8 cellular contexts compared by ENCODE assay signal in the genomic region with DNA sequence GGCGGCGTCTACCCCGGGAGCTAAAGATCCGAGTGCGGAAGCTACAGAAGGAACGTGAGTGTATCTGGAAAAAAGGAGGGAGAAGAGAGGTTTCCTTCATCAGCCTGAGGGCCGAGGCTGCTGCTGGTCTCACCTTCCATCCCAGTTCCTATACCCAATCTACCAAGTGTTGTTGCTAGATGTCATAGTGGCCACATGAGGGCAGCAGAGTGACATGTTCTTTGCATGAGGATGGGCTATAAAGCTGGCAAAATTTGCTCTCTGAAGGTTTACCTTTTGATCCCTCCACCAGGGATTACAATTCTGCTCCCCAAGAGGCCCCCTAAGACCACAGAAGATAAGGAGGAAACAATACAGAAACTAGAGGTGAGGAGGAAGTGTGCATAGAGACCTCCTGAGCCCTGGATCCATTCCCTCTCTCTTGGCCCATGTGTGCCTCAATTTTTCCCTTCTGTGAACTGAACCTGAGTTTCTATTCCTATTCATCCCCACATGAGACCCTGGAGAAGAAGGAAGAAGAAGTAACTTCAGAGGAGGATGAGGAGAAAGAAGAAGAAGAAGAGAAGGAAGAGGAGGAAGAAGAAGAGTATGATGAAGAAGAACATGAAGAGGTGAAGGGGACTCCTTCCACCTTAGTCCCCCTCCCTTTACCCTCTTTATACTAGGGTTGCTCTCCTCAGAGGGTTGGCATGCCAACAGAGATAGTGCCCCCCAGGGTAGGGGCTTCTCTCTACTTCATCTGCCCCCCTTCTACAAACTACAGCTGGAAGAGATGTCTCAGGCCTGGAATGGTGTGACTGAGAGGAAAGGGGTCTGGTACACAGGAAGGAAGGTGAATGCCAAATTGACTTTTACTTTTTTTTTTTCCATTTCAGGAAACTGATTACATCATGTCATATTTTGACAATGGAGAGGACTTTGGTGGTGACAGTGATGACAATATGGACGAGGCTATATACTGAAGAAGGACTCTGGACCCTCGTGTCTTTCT. TPM values are rescaled to one million over a fixed set of nuclear protein-coding genes. Genes with fewer than 3 reads are reported as not detected.
A peak's percentile ranks its signal among the peaks of the same experiment; 100 is the strongest.
DNase-seq lines count a peak whose midpoint lies in the region; ATAC-seq, FAIRE-seq and TF ChIP-seq lines count a peak whose summit lies in the region.

No MANE protein-coding gene starts in this region.

- no peaks in the 10 kb centered on the region for H3K36me3 Mint-ChIP-seq in activated CD8-positive, alpha-beta T cell treated with anti-CD3 and anti-CD28 coated beads for 36 hours (ENCODE audit: low read depth)
- H3K36me3 Mint-ChIP-seq in memory B cell, result peaks cover 7% of the 10 kb centered on the region

- H3K79me1 ChIP-seq in H1 (ENCODE audit: low read depth, low read length), result no peaks in the 10 kb centered on the region

- peak overlapping the region in 1 of 4 experiments; percentile 41; a peak in 1 of 8 replicates for H3K4me3 ChIP-seq in H1 (ENCODE audit: extremely low read depth in 1 of 4, insufficient read depth in 2 of 4, low read depth in 3 of 4, low read length in 4 of 4)

- H4K8ac ChIP-seq in H1 (ENCODE audit: extremely low read depth, insufficient read depth, low read length), result no peak overlapping the region

- H3K4me3 Mint-ChIP-seq in activated CD8-positive, alpha-beta T cell treated with anti-CD3 and anti-CD28 coated beads for 36 hours, result no peak overlapping the region
- no peak overlapping the region for H3K4me3 Mint-ChIP-seq in memory B cell

- H3K9me3 ChIP-seq in H1 (ENCODE audit: insufficient read depth in 2 of 2, low read depth in 1 of 2, low read length in 1 of 2), result no peaks in the 10 kb centered on the region

- H4K91ac ChIP-seq in H1 (replicated peaks; ENCODE audit: insufficient read length, low read length), result peak overlapping the region; percentile 26

- no peak for TF ChIP-seq POLR2A in H1 (IDR thresholded peaks at IDR 0.05; ENCODE audit: control extremely low read depth in 1 of 2, low read depth in 2 of 2, low read length in 2 of 2)

- no peak overlapping the region for H3K27ac ChIP-seq in H1 (ENCODE audit: low read depth, low read length)

- no peak overlapping the region for H4K5ac ChIP-seq in H1 (ENCODE audit: insufficient read length, low read depth, low read length)

- WGBS in H1 (ENCODE audit: extremely low coverage in 1 of 2, insufficient coverage in 1 of 2, insufficient read length in 1 of 2, insufficient replicate concordance in 2 of 2, low coverage in 1 of 2, low lambda C conversion rate in 2 of 2, missing lambda C conversion rate in 1 of 2), 2 experiments, result 18% methylated on average over 9 of the region's 9 CpGs; no CpG with 5 or more reads in 1 of the 2 experiments

- no peak overlapping the region for H3K9ac ChIP-seq in H1 (replicated peaks in 1 of 4; ENCODE audit: extremely low read depth in 1 of 4, low read depth in 3 of 4, low read length in 3 of 4)

- no peak overlapping the region for H3K27ac Mint-ChIP-seq in activated CD8-positive, alpha-beta T cell treated with anti-CD3 and anti-CD28 coated beads for 36 hours
- no peak overlapping the region for H3K27ac Mint-ChIP-seq in memory B cell

- peak overlapping the region in 1 of 2 experiments; percentile 62 for H3K4me2 ChIP-seq in H1 (ENCODE audit: insufficient read depth in 1 of 2, low read depth in 2 of 2, low read length in 2 of 2)

- FAIRE-seq in D721Med (lab: Jason Lieb, UNC) (peak; percentile 6), H1 (lab: Jason Lieb, UNC) (peak; percentile 89)

- DNase-seq in D721Med (ENCODE audit: insufficient read length, low spot score) (peak; percentile 90), HT1080 (ENCODE audit: low read depth) (peak; percentile 83), NCI-H82 treated with DMSO at 0.1 percent for 48 hours (lab: John Stamatoyannopoulos, UW; ENCODE audit: unreplicated experiment) (peak; percentile 75), H1 (ENCODE audit: low read depth in 1 of 2, low spot score in 2 of 2) (peak in 1 of 2 experiments; percentile 73), memory B cell (ENCODE audit: low spot score in 2 of 2) (peak; percentile 59 to 67)
- DNase-seq in activated CD8-positive, alpha-beta T cell treated with anti-CD3 and anti-CD28 coated beads for 36 hours, result peak; percentile 90
- DNase-seq in stimulated activated CD8-positive, alpha-beta memory T cell treated with anti-CD3 and anti-CD28 coated beads, Interleukin-7, amount 100 ng/mL, for 4 hours (ENCODE audit: low read depth in 2 of 2), result peak; percentile 58 to 68

- no peak overlapping the region for H3K4ac ChIP-seq in H1 (replicated peaks; ENCODE audit: insufficient read length, low read depth, low read length)

- intact Hi-C loops in activated CD8-positive, alpha-beta T cell treated with anti-CD3 and anti-CD28 coated beads for 36 hours (cut with micrococcal nuclease), result loop anchor here (1.0 to 2.0 kb wide), 2 partner anchors 15 to 30 kb away; no protein-coding TSS in a partner anchor

- no peak overlapping the region for H2BK120ac ChIP-seq in H1 (replicated peaks; ENCODE audit: low read depth, low read length)

- H3K27me3 ChIP-seq in H1 (replicated peaks in 1 of 4; ENCODE audit: control insufficient read depth in 3 of 4, extremely low read depth in 1 of 4, insufficient read depth in 3 of 4, low read length in 3 of 4), result no peaks in the 10 kb centered on the region

- H2AFZ ChIP-seq in H1 (ENCODE audit: low read length), result 0 out of 2 replicates have a peak overlapping the region, but pooled peaks have one; percentile 8

- TF ChIP-seq RAD21 in H1 (IDR thresholded peaks at IDR 0.05 in 1 of 2, conservative IDR thresholded peaks at IDR 0.05 in 1 of 2; ENCODE audit: low read depth in 2 of 2, low read length in 2 of 2), result peak; percentile 94 to 98

- peak; percentile 99 for TF ChIP-seq CTCF in D721Med (IDR thresholded peaks at IDR 0.05; ENCODE audit: insufficient read depth, missing control alignments)
- peak; percentile 82 for TF ChIP-seq CTCF in activated CD8-positive, alpha-beta T cell treated with anti-CD3 and anti-CD28 coated beads for 36 hours (IDR thresholded peaks at IDR 0.05)
- peak; percentile 44 to 90 (median 89) for TF ChIP-seq CTCF in H1 (IDR thresholded peaks at IDR 0.05; ENCODE audit: control extremely low read depth in 1 of 3, insufficient read depth in 1 of 3, low read depth in 1 of 3, low read length in 3 of 3)

- H2BK20ac ChIP-seq in H1 (ENCODE audit: low read length), result peak overlapping the region; percentile 84; the same call in 1 of the 2 replicates

- H3K23ac ChIP-seq in H1 (ENCODE audit: insufficient read length), result no peak overlapping the region

- H3K4me1 ChIP-seq in H1 (replicated peaks in 1 of 4; ENCODE audit: control insufficient read depth in 3 of 4, insufficient read depth in 4 of 4, low read length in 3 of 4), result peaks cover 4 to 18% (median 13%) of the 10 kb centered on the region in 4 experiments; a peak in 5 of 7 replicates

- H2BK15ac ChIP-seq in H1 (ENCODE audit: low read length), result peak overlapping the region; percentile 47; the same call in 1 of the 2 replicates

- no peak overlapping the region for H2AK5ac ChIP-seq in H1 (ENCODE audit: low read depth, low read length)

- H3K4me1 Mint-ChIP-seq in activated CD8-positive, alpha-beta T cell treated with anti-CD3 and anti-CD28 coated beads for 36 hours (ENCODE audit: low read depth), result peaks cover 37% of the 10 kb centered on the region
- peaks cover 35% of the 10 kb centered on the region for H3K4me1 Mint-ChIP-seq in memory B cell

- no peaks in the 10 kb centered on the region for H3K27me3 Mint-ChIP-seq in activated CD8-positive, alpha-beta T cell treated with anti-CD3 and anti-CD28 coated beads for 36 hours
- no peaks in the 10 kb centered on the region for H3K27me3 Mint-ChIP-seq in memory B cell

- no peaks in the 10 kb centered on the region for H4K20me1 ChIP-seq in H1 (replicated peaks in 1 of 2; ENCODE audit: control insufficient read depth in 1 of 2, insufficient read depth in 2 of 2, low read length in 2 of 2)

- H3K36me3 ChIP-seq in H1 (ENCODE audit: control insufficient read depth in 2 of 4, insufficient read depth in 4 of 4, low read length in 3 of 4), result no peaks in the 10 kb centered on the region

- ATAC-seq in activated CD8-positive, alpha-beta T cell treated with anti-CD3 and anti-CD28 coated beads for 36 hours, result peak; percentile 40
- ATAC-seq in memory B cell (ENCODE audit: low read depth), result peak; percentile 30
- ATAC-seq in HG03457 (IDR thresholded peaks at IDR 0.05; ENCODE audit: unreplicated experiment), result no peak

- no peaks in the 10 kb centered on the region for H3K79me2 ChIP-seq in H1 (ENCODE audit: control insufficient read depth in 1 of 2, insufficient read depth in 2 of 2, low read length in 2 of 2)

- CTCF ChIA-PET in activated CD8-positive, alpha-beta T cell treated with anti-CD3 and anti-CD28 coated beads for 36 hours (lab: Charles Lee), result interaction anchor here (0.6 to 8.7 kb wide), 31 partner anchors 12 to 152 kb away, joined by 3 to 247 read pairs (median 5); a partner anchor contains a TSS
- CTCF ChIA-PET in H1 (lab: Charles Lee; ENCODE audit: partially characterized antibody), result interaction anchor here (0.6 to 8.7 kb wide), 28 partner anchors 9 to 268 kb away, joined by 3 to 152 read pairs (median 6); a partner anchor contains a TSS

- H2BK12ac ChIP-seq in H1 (ENCODE audit: low read depth, low read length), result peak overlapping the region; percentile 20; the same call in 1 of the 2 replicates

- no peak overlapping the region for H3K56ac ChIP-seq in H1 (replicated peaks; ENCODE audit: insufficient read length, low read depth, low read length)

- no peaks in the 10 kb centered on the region for H3K9me3 Mint-ChIP-seq in activated CD8-positive, alpha-beta T cell treated with anti-CD3 and anti-CD28 coated beads for 36 hours
- H3K9me3 Mint-ChIP-seq in memory B cell, result no peaks in the 10 kb centered on the region

- POLR2A ChIA-PET in activated CD8-positive, alpha-beta T cell treated with anti-CD3 and anti-CD28 coated beads for 36 hours (lab: Charles Lee), result interaction anchor here (0.6 to 14.1 kb wide), 22 partner anchors 10 to 154 kb away, joined by 3 to 446 read pairs (median 5); a partner anchor contains a TSS
- POLR2A ChIA-PET in H1 (lab: Charles Lee; ENCODE audit: partially characterized antibody), result interaction anchor here (0.6 to 13.7 kb wide), 18 partner anchors 9 to 74 kb away, joined by 3 to 218 read pairs (median 4); a partner anchor contains a TSS

- H3K23me2 ChIP-seq in H1 (ENCODE audit: low read depth, low read length), result peaks cover 3% of the 10 kb centered on the region; the same call in 1 of the 2 replicates

- peak overlapping the region; percentile 12; the same call in 1 of the 2 replicates for H2BK5ac ChIP-seq in H1 (ENCODE audit: low read depth, low read length)

- H3K18ac ChIP-seq in H1 (ENCODE audit: extremely low read depth, low read length), result peak overlapping the region; percentile 53; the same call in 1 of the 2 replicates

- H3K14ac ChIP-seq in H1 (ENCODE audit: insufficient read length), result no peak overlapping the region

- no peak for TF ChIP-seq EP300 in H1 (IDR thresholded peaks at IDR 0.05; ENCODE audit: borderline replicate concordance in 1 of 2, low read depth in 2 of 2, low read length in 2 of 2)

RNA-seq across cellular contexts. Expression of a gene that starts 13.3 kb away (rescaled TPM):
- total RNA-seq in HT1080 (2014; rRNA removed; shearing (Covaris generic)), result 6.6 and 8.3 TPM in 2 replicates
- polyA plus RNA-seq in HT1080 (2015; cell fraction: cytosol; rRNA removed), result 11.9 and 12.1 TPM in 2 replicates
- 4.8 and 6.5 TPM in 2 replicates for polyA plus RNA-seq in HT1080 (2015; cell fraction: nucleus; rRNA removed)
- total RNA-seq in activated CD8-positive, alpha-beta T cell treated with anti-CD3 and anti-CD28 coated beads for 36 hours, result 10 to 100 TPM; 22.3 to 23.3 TPM
- 2.3 and 3.1 TPM in 2 replicates for total RNA-seq in H1 (2021; fragmentation: NEBNext Ultra II Directional; extraction: Animal tissue kit (Norgen Biotek cat#: 25700))
- polyA plus RNA-seq in H1 (2011; rRNA removed), result 3.5 and 3.9 TPM in 2 replicates
- polyA plus RNA-seq in H1 (2011; cell fraction: cytosol; rRNA removed), result 5.2 TPM
- 3.2 TPM for polyA plus RNA-seq in H1 (2011; cell fraction: nucleus; rRNA removed)
- 4.7 to 7.1 TPM (median 5.3 TPM) in 4 replicates for polyA plus RNA-seq in H1 (2012, experiment 1 of 2)
- 1.7 TPM for polyA plus RNA-seq in H1 (2012, experiment 2 of 2)
- 4.5 TPM for polyA plus RNA-seq in H1 (2013, experiment 1 of 2)
- 4.8 TPM for polyA plus RNA-seq in H1 (2013, experiment 2 of 2)
- polyA minus RNA-seq in H1 (2011; rRNA and poly(A)+ RNA removed), result 1.5 and 1.6 TPM in 2 replicates
- 1.5 TPM for polyA minus RNA-seq in H1 (2011; cell fraction: cytosol; rRNA and poly(A)+ RNA removed)
- 2.0 TPM for polyA minus RNA-seq in H1 (2011; cell fraction: nucleus; rRNA and poly(A)+ RNA removed)

RNA-seq across cellular contexts. Expression of a gene that starts 13.4 kb away (rescaled TPM):
- total RNA-seq in HT1080 (2014; rRNA removed; shearing (Covaris generic)), result 0.94 and 1.1 TPM in 2 replicates
- 0.75 and 0.81 TPM in 2 replicates for polyA plus RNA-seq in HT1080 (2015; cell fraction: cytosol; rRNA removed)
- 2.7 and 3.1 TPM in 2 replicates for polyA plus RNA-seq in HT1080 (2015; cell fraction: nucleus; rRNA removed)
- total RNA-seq in activated CD8-positive, alpha-beta T cell treated with anti-CD3 and anti-CD28 coated beads for 36 hours, result 1 to 10 TPM; 6.6 to 7.7 TPM
- total RNA-seq in H1 (2021; fragmentation: NEBNext Ultra II Directional; extraction: Animal tissue kit (Norgen Biotek cat#: 25700)), result 0.20 and 0.46 TPM in 2 replicates
- polyA plus RNA-seq in H1 (2011; rRNA removed), result 0.15 and 0.19 TPM in 2 replicates
- polyA plus RNA-seq in H1 (2011; cell fraction: cytosol; rRNA removed), result 0.10 TPM
- polyA plus RNA-seq in H1 (2011; cell fraction: nucleus; rRNA removed), result 0.33 TPM
- 0.18 to 0.33 TPM (median 0.26 TPM) in 4 replicates for polyA plus RNA-seq in H1 (2012, experiment 1 of 2)
- polyA plus RNA-seq in H1 (2012, experiment 2 of 2), result 0.22 TPM
- polyA plus RNA-seq in H1 (2013, experiment 1 of 2), result 0.08 TPM
- 0.13 TPM for polyA plus RNA-seq in H1 (2013, experiment 2 of 2)
- 0.07 and 0.47 TPM in 2 replicates for polyA minus RNA-seq in H1 (2011; rRNA and poly(A)+ RNA removed)
- not detected for polyA minus RNA-seq in H1 (2011; cell fraction: cytosol; rRNA and poly(A)+ RNA removed)
- 0.70 TPM for polyA minus RNA-seq in H1 (2011; cell fraction: nucleus; rRNA and poly(A)+ RNA removed)

RNA-seq across cellular contexts. Expression of a gene that starts 18.6 kb away (rescaled TPM):
- 10.4 and 11.9 TPM in 2 replicates for total RNA-seq in HT1080 (2014; rRNA removed; shearing (Covaris generic))
- polyA plus RNA-seq in HT1080 (2015; cell fraction: cytosol; rRNA removed), result 44.8 and 66.1 TPM in 2 replicates
- 201 and 248 TPM in 2 replicates for polyA plus RNA-seq in HT1080 (2015; cell fraction: nucleus; rRNA removed)
- 100 to 1,000 TPM; 130 to 134 TPM for total RNA-seq in activated CD8-positive, alpha-beta T cell treated with anti-CD3 and anti-CD28 coated beads for 36 hours
- total RNA-seq in H1 (2021; fragmentation: NEBNext Ultra II Directional; extraction: Animal tissue kit (Norgen Biotek cat#: 25700)), result 10.3 and 12.3 TPM in 2 replicates
- polyA plus RNA-seq in H1 (2011; rRNA removed), result 33.4 and 56.8 TPM in 2 replicates
- polyA plus RNA-seq in H1 (2011; cell fraction: cytosol; rRNA removed), result 50.4 TPM
- 73.4 TPM for polyA plus RNA-seq in H1 (2011; cell fraction: nucleus; rRNA removed)
- 14.6 to 27.3 TPM (median 22.1 TPM) in 4 replicates for polyA plus RNA-seq in H1 (2012, experiment 1 of 2)
- polyA plus RNA-seq in H1 (2012, experiment 2 of 2), result 4.6 TPM
- 9.4 TPM for polyA plus RNA-seq in H1 (2013, experiment 1 of 2)
- 8.5 TPM for polyA plus RNA-seq in H1 (2013, experiment 2 of 2)
- 91.1 and 129 TPM in 2 replicates for polyA minus RNA-seq in H1 (2011; rRNA and poly(A)+ RNA removed)
- 56.7 TPM for polyA minus RNA-seq in H1 (2011; cell fraction: cytosol; rRNA and poly(A)+ RNA removed)
- 171 TPM for polyA minus RNA-seq in H1 (2011; cell fraction: nucleus; rRNA and poly(A)+ RNA removed)

RNA-seq across cellular contexts. Expression of a gene that starts 20.0 kb away (rescaled TPM):
- 16.3 and 24.7 TPM in 2 replicates for total RNA-seq in HT1080 (2014; rRNA removed; shearing (Covaris generic))
- polyA plus RNA-seq in HT1080 (2015; cell fraction: cytosol; rRNA removed), result 44.5 and 52.9 TPM in 2 replicates
- 22.7 and 25.6 TPM in 2 replicates for polyA plus RNA-seq in HT1080 (2015; cell fraction: nucleus; rRNA removed)
- total RNA-seq in activated CD8-positive, alpha-beta T cell treated with anti-CD3 and anti-CD28 coated beads for 36 hours, result 10 to 100 TPM; 41.5 to 43.6 TPM
- 2.9 and 3.0 TPM in 2 replicates for total RNA-seq in H1 (2021; fragmentation: NEBNext Ultra II Directional; extraction: Animal tissue kit (Norgen Biotek cat#: 25700))
- 3.7 and 3.8 TPM in 2 replicates for polyA plus RNA-seq in H1 (2011; rRNA removed)
- 2.9 TPM for polyA plus RNA-seq in H1 (2011; cell fraction: cytosol; rRNA removed)
- polyA plus RNA-seq in H1 (2011; cell fraction: nucleus; rRNA removed), result 0.67 TPM
- polyA plus RNA-seq in H1 (2012, experiment 1 of 2), result 1.1 to 2.2 TPM (median 1.2 TPM) in 4 replicates
- polyA plus RNA-seq in H1 (2012, experiment 2 of 2), result 1.7 TPM
- polyA plus RNA-seq in H1 (2013, experiment 1 of 2), result 1.9 TPM
- 2.0 TPM for polyA plus RNA-seq in H1 (2013, experiment 2 of 2)
- polyA minus RNA-seq in H1 (2011; rRNA and poly(A)+ RNA removed), result 2.7 TPM in 2 replicates
- polyA minus RNA-seq in H1 (2011; cell fraction: cytosol; rRNA and poly(A)+ RNA removed), result 1.7 TPM
- 1.3 TPM for polyA minus RNA-seq in H1 (2011; cell fraction: nucleus; rRNA and poly(A)+ RNA removed)

RNA-seq across cellular contexts. Expression of a gene that starts 43.8 kb away (rescaled TPM):
- total RNA-seq in HT1080 (2014; rRNA removed; shearing (Covaris generic)), result not detected in 2 replicates
- polyA plus RNA-seq in HT1080 (2015; cell fraction: cytosol; rRNA removed), result not detected in 2 replicates
- polyA plus RNA-seq in HT1080 (2015; cell fraction: nucleus; rRNA removed), result not detected in 2 replicates
- total RNA-seq in activated CD8-positive, alpha-beta T cell treated with anti-CD3 and anti-CD28 coated beads for 36 hours, result not detected
- 0.32 and 0.46 TPM in 2 replicates for total RNA-seq in H1 (2021; fragmentation: NEBNext Ultra II Directional; extraction: Animal tissue kit (Norgen Biotek cat#: 25700))
- polyA plus RNA-seq in H1 (2011; rRNA removed), result 0.42 and 0.70 TPM in 2 replicates
- polyA plus RNA-seq in H1 (2011; cell fraction: cytosol; rRNA removed), result 0.58 TPM
- 0.37 TPM for polyA plus RNA-seq in H1 (2011; cell fraction: nucleus; rRNA removed)
- 0.15 to 0.51 TPM (median 0.34 TPM) in 4 replicates for polyA plus RNA-seq in H1 (2012, experiment 1 of 2)
- 0.14 TPM for polyA plus RNA-seq in H1 (2012, experiment 2 of 2)
- polyA plus RNA-seq in H1 (2013, experiment 1 of 2), result 0.20 TPM
- polyA plus RNA-seq in H1 (2013, experiment 2 of 2), result 0.18 TPM
- 0.47 and 0.63 TPM in 2 replicates for polyA minus RNA-seq in H1 (2011; rRNA and poly(A)+ RNA removed)
- polyA minus RNA-seq in H1 (2011; cell fraction: cytosol; rRNA and poly(A)+ RNA removed), result not detected
- not detected for polyA minus RNA-seq in H1 (2011; cell fraction: nucleus; rRNA and poly(A)+ RNA removed)
